In the genomic region with DNA sequence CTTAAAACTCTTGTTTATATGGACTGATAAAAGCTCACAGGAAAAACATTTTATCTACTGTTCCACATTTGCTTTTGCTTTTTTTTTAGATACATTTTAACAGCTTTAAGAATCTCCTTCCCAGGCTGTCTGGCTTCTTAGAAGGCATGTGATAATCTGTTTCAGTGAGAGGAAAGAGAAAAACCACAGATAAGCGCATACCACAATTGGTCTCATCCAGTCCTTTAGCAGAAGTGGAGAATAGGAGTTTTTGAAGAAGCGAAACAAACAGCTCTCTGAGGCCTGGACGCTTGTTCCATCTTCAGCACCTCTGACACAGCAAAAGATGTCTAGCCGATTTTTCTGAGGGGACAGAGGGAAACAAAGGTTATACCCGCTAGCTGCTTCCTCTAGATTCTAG, we compare ENCODE assay signal across 8 cellular contexts. TPM values are rescaled to one million over a fixed set of nuclear protein-coding genes. Genes with fewer than 3 reads are reported as not detected.
A peak's percentile ranks its signal among the peaks of the same experiment; 100 is the strongest.
DNase-seq lines count a peak whose midpoint lies in the region; ATAC-seq, FAIRE-seq and TF ChIP-seq lines count a peak whose summit lies in the region.

No MANE protein-coding gene starts in this region.

- no peak for FAIRE-seq in frontal cortex (lab: Jason Lieb, UNC)

- no peaks in the 10 kb centered on the region for H3K9me3 Mint-ChIP-seq in activated T-helper 2 cell treated with anti-CD3 and anti-CD28 coated beads, Interferon-gamma antibody, Interleukin-2, Interleukin-4, amounts not matched to agents 10 μg/mL and 5 μg/mL and 100 μg/mL, durations not matched to agents 14 hours and 24 hours and 36 hours
- no peaks in the 10 kb centered on the region for H3K9me3 Mint-ChIP-seq in natural killer cell treated with Interleukin-12 subunit alpha and Interleukin-12 subunit beta and Interleukin-15 and Interleukin-18, amount 100 ng/mL, for 72 hours
- H3K9me3 Mint-ChIP-seq in type B pancreatic cell, result no peaks in the 10 kb centered on the region

- peak; percentile 26 for DNase-seq in activated T-helper 2 cell treated with anti-CD3 and anti-CD28 coated beads, Interferon-gamma antibody, Interleukin-2, Interleukin-4, amounts not matched to agents 10 μg/mL and 5 μg/mL and 100 μg/mL, durations not matched to agents 14 hours and 24 hours and 36 hours (ENCODE audit: low spot score)
- DNase-seq in natural killer cell treated with Interleukin-12 subunit alpha and Interleukin-12 subunit beta and Interleukin-15 and Interleukin-18, amount 100 ng/mL, for 72 hours (ENCODE audit: low spot score), result no peak
- DNase-seq in DMS153 (lab: John Stamatoyannopoulos, UW) (no peak), NCI-H774 (lab: John Stamatoyannopoulos, UW) (no peak), type B pancreatic cell (ENCODE audit: extremely low spot score, unreplicated experiment) (no peak), frontal cortex (ENCODE audit: low spot score in 2 of 2) (no peak)

- H3K27ac Mint-ChIP-seq in activated T-helper 2 cell treated with anti-CD3 and anti-CD28 coated beads, Interferon-gamma antibody, Interleukin-2, Interleukin-4, amounts not matched to agents 10 μg/mL and 5 μg/mL and 100 μg/mL, durations not matched to agents 14 hours and 24 hours and 36 hours, result peak overlapping the region; percentile 44
- peak overlapping the region; percentile 71 to 94 for H3K27ac Mint-ChIP-seq in natural killer cell treated with Interleukin-12 subunit alpha and Interleukin-12 subunit beta and Interleukin-15 and Interleukin-18, amount 100 ng/mL, for 72 hours
- H3K27ac Mint-ChIP-seq in type B pancreatic cell, result no peak overlapping the region

- peaks cover 35% of the 10 kb centered on the region for H3K4me1 Mint-ChIP-seq in activated T-helper 2 cell treated with anti-CD3 and anti-CD28 coated beads, Interferon-gamma antibody, Interleukin-2, Interleukin-4, amounts not matched to agents 10 μg/mL and 5 μg/mL and 100 μg/mL, durations not matched to agents 14 hours and 24 hours and 36 hours (ENCODE audit: low read depth)
- peaks cover 25 to 30% of the 10 kb centered on the region in 2 donors for H3K4me1 Mint-ChIP-seq in natural killer cell treated with Interleukin-12 subunit alpha and Interleukin-12 subunit beta and Interleukin-15 and Interleukin-18, amount 100 ng/mL, for 72 hours (ENCODE audit: low read depth in 2 of 2)
- no peaks in the 10 kb centered on the region for H3K4me1 Mint-ChIP-seq in type B pancreatic cell (ENCODE audit: unreplicated experiment)

- no peaks in the 10 kb centered on the region for H3K27me3 Mint-ChIP-seq in activated T-helper 2 cell treated with anti-CD3 and anti-CD28 coated beads, Interferon-gamma antibody, Interleukin-2, Interleukin-4, amounts not matched to agents 10 μg/mL and 5 μg/mL and 100 μg/mL, durations not matched to agents 14 hours and 24 hours and 36 hours (ENCODE audit: low read depth)
- no peaks in the 10 kb centered on the region for H3K27me3 Mint-ChIP-seq in natural killer cell treated with Interleukin-12 subunit alpha and Interleukin-12 subunit beta and Interleukin-15 and Interleukin-18, amount 100 ng/mL, for 72 hours
- no peaks in the 10 kb centered on the region for H3K27me3 Mint-ChIP-seq in type B pancreatic cell

- no peak overlapping the region for H3K4me3 Mint-ChIP-seq in activated T-helper 2 cell treated with anti-CD3 and anti-CD28 coated beads, Interferon-gamma antibody, Interleukin-2, Interleukin-4, amounts not matched to agents 10 μg/mL and 5 μg/mL and 100 μg/mL, durations not matched to agents 14 hours and 24 hours and 36 hours (ENCODE audit: low read depth)
- H3K4me3 Mint-ChIP-seq in natural killer cell treated with Interleukin-12 subunit alpha and Interleukin-12 subunit beta and Interleukin-15 and Interleukin-18, amount 100 ng/mL, for 72 hours, result peak overlapping the region; percentile 77
- H3K4me3 Mint-ChIP-seq in type B pancreatic cell, result no peak overlapping the region

- ATAC-seq in GM19043 (IDR thresholded peaks at IDR 0.05; ENCODE audit: low read depth, unreplicated experiment), result peak; percentile 86
- peak; percentile 58 for ATAC-seq in HG03139 (IDR thresholded peaks at IDR 0.05; ENCODE audit: unreplicated experiment)
- peak; percentile 81 for ATAC-seq in natural killer cell treated with Interleukin-12 subunit alpha and Interleukin-12 subunit beta and Interleukin-15 and Interleukin-18, amount 100 ng/mL, for 72 hours

- peaks cover 88% of the 10 kb centered on the region for H3K36me3 Mint-ChIP-seq in activated T-helper 2 cell treated with anti-CD3 and anti-CD28 coated beads, Interferon-gamma antibody, Interleukin-2, Interleukin-4, amounts not matched to agents 10 μg/mL and 5 μg/mL and 100 μg/mL, durations not matched to agents 14 hours and 24 hours and 36 hours (ENCODE audit: low read depth)
- H3K36me3 Mint-ChIP-seq in natural killer cell treated with Interleukin-12 subunit alpha and Interleukin-12 subunit beta and Interleukin-15 and Interleukin-18, amount 100 ng/mL, for 72 hours, result peaks cover 48% of the 10 kb centered on the region
- H3K36me3 Mint-ChIP-seq in type B pancreatic cell, result peaks cover 32% of the 10 kb centered on the region

- no peak for TF ChIP-seq CTCF in type B pancreatic cell (conservative IDR thresholded peaks at IDR 0.05)

- intact Hi-C loops in activated T-helper 2 cell treated with anti-CD3 and anti-CD28 coated beads, Interferon-gamma antibody, Interleukin-2, Interleukin-4, amounts not matched to agents 10 μg/mL and 5 μg/mL and 100 μg/mL, durations not matched to agents 14 hours and 24 hours and 36 hours (cut with micrococcal nuclease), result loop anchor here (1.0 to 2.0 kb wide), 2 partner anchors 12 to 46 kb away; partner anchors contain the start of gene NPC1

RNA-seq across cellular contexts. Expression of gene RMC1, which starts 37.6 kb away (rescaled TPM):
- 42.9 and 50.5 TPM in 2 replicates for total RNA-seq in activated T-helper 2 cell treated with anti-CD3 and anti-CD28 coated beads, Interferon-gamma antibody, Interleukin-2, Interleukin-4, amounts not matched to agents 10 μg/mL and 5 μg/mL and 100 μg/mL, durations not matched to agents 14 hours and 24 hours and 36 hours
- total RNA-seq in natural killer cell treated with Interleukin-12 subunit alpha and Interleukin-12 subunit beta and Interleukin-15 and Interleukin-18, amount 100 ng/mL, for 72 hours, result 10 to 100 TPM; 58.8 to 61.1 TPM
- total RNA-seq in type B pancreatic cell (ENCODE audit: low replicate concordance) (25.0 and 33.0 TPM in 2 replicates), frontal cortex (44.8 TPM)

RNA-seq across cellular contexts. Expression of gene NPC1, which starts 45.4 kb away (rescaled TPM):
- 29.0 and 31.4 TPM in 2 replicates for total RNA-seq in activated T-helper 2 cell treated with anti-CD3 and anti-CD28 coated beads, Interferon-gamma antibody, Interleukin-2, Interleukin-4, amounts not matched to agents 10 μg/mL and 5 μg/mL and 100 μg/mL, durations not matched to agents 14 hours and 24 hours and 36 hours
- 10 to 100 TPM; 87.6 to 88.3 TPM for total RNA-seq in natural killer cell treated with Interleukin-12 subunit alpha and Interleukin-12 subunit beta and Interleukin-15 and Interleukin-18, amount 100 ng/mL, for 72 hours
- total RNA-seq in type B pancreatic cell (ENCODE audit: low replicate concordance) (43.3 and 49.8 TPM in 2 replicates), frontal cortex (30.2 TPM)
